ENCODE assay signal across 8 cellular contexts in the genomic region with DNA sequence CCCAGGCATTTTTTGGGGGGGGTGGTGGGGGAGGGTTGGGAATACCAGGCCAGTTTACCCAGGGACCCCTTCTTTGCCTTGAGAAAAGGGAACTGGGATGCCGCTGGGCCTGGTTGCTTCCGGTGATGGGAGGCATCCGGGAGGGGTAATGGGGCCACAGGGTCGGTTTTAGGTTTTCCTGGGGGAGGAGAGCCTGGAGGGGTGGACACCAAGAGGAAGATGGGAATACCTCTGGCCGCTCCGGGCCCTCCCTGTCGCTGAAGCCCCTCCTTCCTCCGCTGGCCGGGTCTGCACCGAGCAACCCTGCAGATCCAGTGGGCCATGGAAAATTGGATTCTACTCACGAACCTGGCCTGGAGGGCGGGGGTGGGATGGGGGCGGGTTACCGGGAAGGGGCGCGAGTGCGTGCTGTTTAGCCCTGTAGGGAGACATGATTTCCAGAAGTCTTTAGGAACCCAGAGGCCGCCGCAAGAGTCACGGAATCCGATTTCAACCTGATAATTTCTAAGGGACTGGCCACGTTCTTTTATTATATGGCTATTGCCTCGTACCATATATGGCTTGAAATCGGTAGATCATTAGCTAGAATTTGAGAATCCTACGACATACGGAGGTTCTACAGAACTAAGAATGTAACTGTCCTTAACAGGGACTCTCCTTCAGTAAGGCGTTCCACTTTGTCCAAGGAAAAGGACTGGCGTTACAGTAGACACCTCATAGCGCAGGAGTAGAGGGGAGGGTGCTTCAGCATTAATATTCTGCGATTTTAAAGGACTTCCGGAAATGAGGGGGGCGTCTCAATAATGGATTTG. TPM values are rescaled to one million over a fixed set of nuclear protein-coding genes. Genes with fewer than 3 reads are reported as not detected.
DNase-seq lines count a peak whose midpoint lies in the region; ATAC-seq, FAIRE-seq and TF ChIP-seq lines count a peak whose summit lies in the region.

No MANE protein-coding gene starts in this region.

- H3K27me3 ChIP-seq in ascending aorta (no peaks in the 10 kb centered on the region), prostate gland (replicated peaks; ENCODE audit: insufficient read depth) (no peaks in the 10 kb centered on the region)

- under 1% methylated on average over 32 of the region's 32 CpGs for WGBS in prostate gland

- TF ChIP-seq CTCF in AG10803 (conservative IDR thresholded peaks at IDR 0.05; ENCODE audit: low read length), result no peak
- TF ChIP-seq CTCF in ascending aorta (IDR thresholded peaks at IDR 0.05), result no peak
- no peak for TF ChIP-seq CTCF in prostate gland (IDR thresholded peaks at IDR 0.05)

- H3K4me1 ChIP-seq in ascending aorta, result peaks cover 0 to 3% of the 10 kb centered on the region in 2 donors
- H3K4me1 ChIP-seq in prostate gland (replicated peaks), result peaks cover 6% of the 10 kb centered on the region

- FAIRE-seq in GM19239 (lab: Jason Lieb, UNC), result peak; percentile 49

- no peaks in the 10 kb centered on the region for H3K9me3 ChIP-seq in ascending aorta
- H3K9me3 ChIP-seq in prostate gland, result no peaks in the 10 kb centered on the region

- H3K4me3 ChIP-seq in AG10803 (ENCODE audit: low read length) (peak overlapping the region; percentile 92), ascending aorta (peak overlapping the region; percentile 82), prostate gland (peak overlapping the region; percentile 99 to 100)

- H3K36me3 ChIP-seq in ascending aorta, result no peaks in the 10 kb centered on the region
- H3K36me3 ChIP-seq in prostate gland, result no peaks in the 10 kb centered on the region

- intact Hi-C loops in ascending aorta (cut with DNase I) (loop anchor here (1.0 to 5.0 kb wide), 3 partner anchors 35 to 133 kb away; partner anchors contain the start of genes MYCBP, NDUFS5 and RRAGC), prostate gland (cut with DNase I) (loop anchor here (5.0 kb wide), 1 partner anchor 135 kb away; the partner anchor contains the start of gene RRAGC)

- H3K27ac ChIP-seq in ascending aorta, result peak overlapping the region; percentile 88 to 89
- peak overlapping the region; percentile 90 to 95 for H3K27ac ChIP-seq in prostate gland

- TF ChIP-seq POLR2A in prostate gland (IDR thresholded peaks at IDR 0.05), result no peak

- ATAC-seq in GM21390 (IDR thresholded peaks at IDR 0.05; ENCODE audit: unreplicated experiment), result no peak

- DNase-seq in AG10803 (ENCODE audit: low read depth) (peak; percentile 25), GM19239 (ENCODE audit: insufficient read length, low spot score) (no peak), NCI-H526 (lab: John Stamatoyannopoulos, UW) (peak; percentile 51 to 67), ascending aorta (ENCODE audit: low spot score in 2 of 2) (peak in 1 of 2 donors; percentile 71), hepatic stellate cell (ENCODE audit: low spot score) (peak; percentile 55), prostate gland (ENCODE audit: low spot score) (peak; percentile 17), mucosa of gallbladder (ENCODE audit: low spot score) (no peak)

RNA-seq across cellular contexts. Expression of gene AKIRIN1, which starts 0.8 kb away (rescaled TPM):
- 29.6 TPM for total RNA-seq in ascending aorta
- total RNA-seq in prostate gland, result 100 to 1,000 TPM in 1 of 2 donors, 10 to 100 TPM in 1; 55.7 to 108 TPM
- total RNA-seq in mucosa of gallbladder, result 59.3 TPM

RNA-seq across cellular contexts. Expression of gene NDUFS5, which starts 34.3 kb away (rescaled TPM):
- total RNA-seq in ascending aorta (194 TPM), prostate gland (100 to 1,000 TPM; 310 to 473 TPM), mucosa of gallbladder (168 TPM)

RNA-seq across cellular contexts. Expression of gene RHBDL2, which starts 50.2 kb away (rescaled TPM):
- total RNA-seq in ascending aorta (not detected), prostate gland (1 to 10 TPM; 3.5 to 7.7 TPM), mucosa of gallbladder (5.6 TPM)

Comparison
In these comparisons a context has a peak if more than half of its experiments do, and no peak if none do; other contexts are left out.
1. DNase-seq: peak in AG10803 (single experiment), NCI-H526 (2 of 2), hepatic stellate cell (single experiment) and prostate gland (single experiment); none in GM19239 (single experiment) and mucosa of gallbladder (single experiment).
2. Peak in every context shown above with its lines, with median percentiles within 50 percentile points of each other: H3K4me3 ChIP-seq.